ENCODE assay signal across 13 cellular contexts in the genomic region with DNA sequence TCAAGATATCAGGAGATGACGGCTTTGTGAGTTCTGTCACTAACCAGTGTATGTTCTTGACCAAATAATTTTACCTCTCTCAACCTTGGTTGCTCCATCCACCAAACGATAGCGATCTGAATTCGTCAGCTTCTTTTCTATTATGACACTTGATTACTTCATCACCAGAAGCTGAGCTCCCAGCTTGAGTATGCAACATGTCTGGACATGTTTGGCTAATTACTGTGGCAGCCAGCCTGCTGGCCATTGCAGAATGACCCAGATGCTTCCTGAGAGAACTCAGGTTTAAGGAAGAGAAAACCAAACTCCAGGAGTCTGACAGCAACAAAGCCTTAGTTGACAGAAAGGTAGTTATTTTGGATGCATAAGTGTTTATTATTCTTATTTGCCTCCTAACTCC. TPM values are rescaled to one million over a fixed set of nuclear protein-coding genes. Genes with fewer than 3 reads are reported as not detected.
DNase-seq lines count a peak whose midpoint lies in the region; ATAC-seq, FAIRE-seq and TF ChIP-seq lines count a peak whose summit lies in the region.
"Had no signal": no experiment of that assay in that cellular context is flagged by ENCODE, and none has a peak within 500 bp of the region (broad histone marks: within the 10 kb centered on the region; RNA-seq: fewer than 3 reads in every experiment).

No MANE protein-coding gene starts in this region.

- no peaks in the 10 kb centered on the region for H3K36me3 Mint-ChIP-seq in osteocyte (ENCODE audit: unreplicated experiment)
- H3K36me3 Mint-ChIP-seq: activated naive CD8-positive, alpha-beta T cell had no signal

- no peaks in the 10 kb centered on the region for H3K9me3 ChIP-seq in osteoblast (ENCODE audit: low read depth, low read length)

- TF ChIP-seq CTCF in bronchial epithelial cell (IDR thresholded peaks at IDR 0.05; ENCODE audit: insufficient read depth, low read length, severe bottlenecking): no peak
- TF ChIP-seq CTCF in osteoblast (IDR thresholded peaks at IDR 0.05; ENCODE audit: extremely low read depth, low read depth, low read length): no peak
- TF ChIP-seq CTCF in osteocyte (IDR thresholded peaks at IDR 0.05): no peak
- TF ChIP-seq CTCF in dorsolateral prefrontal cortex (IDR thresholded peaks at IDR 0.05 in 54 of 56, conservative IDR thresholded peaks at IDR 0.05 in 2 of 56; ENCODE audit: low read depth in 1 of 56, partially characterized antibody in 56 of 56): no peak

- H3K4me1 ChIP-seq in osteoblast (ENCODE audit: insufficient read depth, low read length): no peaks in the 10 kb centered on the region

- H3K27me3 ChIP-seq in bronchial epithelial cell (ENCODE audit: control insufficient read depth, insufficient read depth, low read length): no peaks in the 10 kb centered on the region
- peaks cover 4% of the 10 kb centered on the region for H3K27me3 ChIP-seq in osteoblast (ENCODE audit: insufficient read depth, low read length)
- H3K27me3 ChIP-seq in dorsolateral prefrontal cortex: no peaks in the 10 kb centered on the region

- no peaks in the 10 kb centered on the region for H3K36me3 ChIP-seq in bronchial epithelial cell (ENCODE audit: control insufficient read depth, insufficient read depth, low read length)
- no peaks in the 10 kb centered on the region for H3K36me3 ChIP-seq in osteoblast (ENCODE audit: insufficient read depth, low read length)

- no peaks in the 10 kb centered on the region for H4K20me1 ChIP-seq in osteoblast (ENCODE audit: insufficient read depth, low read length)

- H3K9me3 Mint-ChIP-seq in osteocyte (ENCODE audit: unreplicated experiment): peaks cover 9% of the 10 kb centered on the region

- no peak overlapping the region for H3K4me2 ChIP-seq in osteoblast (ENCODE audit: insufficient read depth, low read length)
- H3K4me2 ChIP-seq: PC-9 had no signal

- no peak overlapping the region for H3K27ac Mint-ChIP-seq in osteocyte (ENCODE audit: unreplicated experiment)
- H3K27ac Mint-ChIP-seq: activated naive CD8-positive, alpha-beta T cell; progenitor cell of endocrine pancreas had no signal

- FAIRE-seq in bronchial epithelial cell (lab: Jason Lieb, UNC): peak; percentile 95
- FAIRE-seq: K562 had no signal

- no peak overlapping the region for H3K27ac ChIP-seq in osteoblast (ENCODE audit: low read depth, low read length)
- H3K27ac ChIP-seq in dorsolateral prefrontal cortex: no peak overlapping the region
- H3K27ac ChIP-seq: PC-9 had no signal

- no peaks in the 10 kb centered on the region for H3K79me2 ChIP-seq in osteoblast (ENCODE audit: insufficient read depth, low read length)

- peaks cover 20% of the 10 kb centered on the region for H3K27me3 Mint-ChIP-seq in osteocyte (ENCODE audit: unreplicated experiment)
- H3K27me3 Mint-ChIP-seq: activated naive CD8-positive, alpha-beta T cell; progenitor cell of endocrine pancreas had no signal

- ATAC-seq in GM19397 (IDR thresholded peaks at IDR 0.05; ENCODE audit: unreplicated experiment): no peak
- ATAC-seq: K562 had no signal

- DNase-seq in GM03348 (ENCODE audit: low spot score): peak; percentile 31
- peak; percentile 35 for DNase-seq in NCI-H2196 treated with DMSO at 0.1 percent for 48 hours (lab: John Stamatoyannopoulos, UW; ENCODE audit: unreplicated experiment)
- DNase-seq in bronchial epithelial cell (ENCODE audit: low read depth): peak; percentile 98
- no peak for DNase-seq in osteoblast (ENCODE audit: insufficient read length, low spot score, missing footprints)
- DNase-seq in NCI-H2081 treated with DMSO at 0.1 percent for 48 hours (lab: John Stamatoyannopoulos, UW): no peak
- DNase-seq in osteocyte (ENCODE audit: extremely low spot score, unreplicated experiment): no peak
- DNase-seq in dorsolateral prefrontal cortex: no peak
- DNase-seq: activated CD4-positive, alpha-beta T cell treated with anti-CD3 and anti-CD28 coated beads for 48 hours had no signal

- H2AFZ ChIP-seq in osteoblast (ENCODE audit: low read length): peak overlapping the region; percentile 54
- H2AFZ ChIP-seq: PC-9 had no signal

- no peak overlapping the region for H3K4me3 Mint-ChIP-seq in osteocyte (ENCODE audit: unreplicated experiment)
- H3K4me3 Mint-ChIP-seq: activated naive CD8-positive, alpha-beta T cell had no signal

- intact Hi-C loops in dorsolateral prefrontal cortex (cut with DNase I): no loop called here

- no peaks in the 10 kb centered on the region for H3K4me1 Mint-ChIP-seq in osteocyte (ENCODE audit: unreplicated experiment)

- no peak overlapping the region for H3K4me3 ChIP-seq in bronchial epithelial cell (ENCODE audit: low read depth, low read length)
- no peak overlapping the region for H3K4me3 ChIP-seq in osteoblast (ENCODE audit: insufficient read depth, low read length)
- no peak overlapping the region for H3K4me3 ChIP-seq in dorsolateral prefrontal cortex
- H3K4me3 ChIP-seq: K562, PC-9 had no signal

RNA-seq across cellular contexts. Expression of gene PARM1, which starts 46.4 kb away (rescaled TPM):
- total RNA-seq in bronchial epithelial cell (0.13 TPM in 1 of 2 replicates, not detected in the other), osteoblast (under 0.01 TPM in 1 of 2 replicates, not detected in the other), osteocyte (not detected in 2 replicates), dorsolateral prefrontal cortex (100 to 1,000 TPM in 1 of 120 experiments, 10 to 100 TPM in 119; 11.2 to 111 (median 56.5) TPM)

Comparison
In these comparisons a context has a peak if more than half of its experiments do, and no peak if none do; other contexts are left out.
1. DNase-seq: peak in GM03348 (single experiment), NCI-H2196 treated with DMSO at 0.1 percent for 48 hours (single experiment) and bronchial epithelial cell (single experiment); none in osteoblast (single experiment), NCI-H2081 treated with DMSO at 0.1 percent for 48 hours (single experiment), osteocyte (single experiment) and dorsolateral prefrontal cortex (0 of 10).
2. RNA of gene PARM1, which starts 46.4 kb away (total RNA-seq): 11.2 to 111 TPM in dorsolateral prefrontal cortex; not detected in osteocyte, 0.13 TPM in bronchial epithelial cell and under 0.01 TPM in osteoblast; every median in the first group is over 10 times any median in the second.